ENCODE assay signal across 1 cellular context in the genomic region with DNA sequence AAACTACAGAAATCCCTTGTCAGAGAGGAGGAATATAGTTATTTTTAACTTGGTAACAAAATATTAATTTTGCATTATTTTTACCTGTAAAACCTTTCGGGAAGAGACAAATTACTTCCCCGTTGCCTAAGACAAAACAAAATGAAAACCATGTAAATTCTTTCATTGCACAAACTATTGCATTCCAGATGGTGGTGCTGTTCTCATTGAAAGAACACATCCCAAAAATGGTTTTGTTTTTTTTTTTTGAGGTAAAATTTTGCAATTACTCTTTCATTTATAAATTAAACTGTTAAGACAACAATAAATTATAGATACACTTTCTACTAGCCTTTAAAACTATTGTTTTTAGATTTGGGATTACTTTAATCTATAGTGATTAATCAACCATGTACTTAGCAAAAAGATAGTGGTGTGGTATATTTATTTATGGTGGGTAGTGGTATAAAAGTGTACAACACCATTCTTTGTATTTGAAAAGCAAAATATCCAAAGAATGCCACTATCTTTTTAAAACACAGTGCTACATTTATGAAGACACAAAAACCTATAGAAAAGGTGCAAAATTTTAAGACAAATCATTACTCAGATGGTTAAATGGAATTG.
TF ChIP-seq lines count a peak whose summit lies in the region.

No MANE protein-coding gene starts in this region.

TF ChIP-seq in K562, 482 proteins besides CTCF, POLR2A, EP300 and RAD21 (continued from another document):
- TF ChIP-seq, protein P1, sequence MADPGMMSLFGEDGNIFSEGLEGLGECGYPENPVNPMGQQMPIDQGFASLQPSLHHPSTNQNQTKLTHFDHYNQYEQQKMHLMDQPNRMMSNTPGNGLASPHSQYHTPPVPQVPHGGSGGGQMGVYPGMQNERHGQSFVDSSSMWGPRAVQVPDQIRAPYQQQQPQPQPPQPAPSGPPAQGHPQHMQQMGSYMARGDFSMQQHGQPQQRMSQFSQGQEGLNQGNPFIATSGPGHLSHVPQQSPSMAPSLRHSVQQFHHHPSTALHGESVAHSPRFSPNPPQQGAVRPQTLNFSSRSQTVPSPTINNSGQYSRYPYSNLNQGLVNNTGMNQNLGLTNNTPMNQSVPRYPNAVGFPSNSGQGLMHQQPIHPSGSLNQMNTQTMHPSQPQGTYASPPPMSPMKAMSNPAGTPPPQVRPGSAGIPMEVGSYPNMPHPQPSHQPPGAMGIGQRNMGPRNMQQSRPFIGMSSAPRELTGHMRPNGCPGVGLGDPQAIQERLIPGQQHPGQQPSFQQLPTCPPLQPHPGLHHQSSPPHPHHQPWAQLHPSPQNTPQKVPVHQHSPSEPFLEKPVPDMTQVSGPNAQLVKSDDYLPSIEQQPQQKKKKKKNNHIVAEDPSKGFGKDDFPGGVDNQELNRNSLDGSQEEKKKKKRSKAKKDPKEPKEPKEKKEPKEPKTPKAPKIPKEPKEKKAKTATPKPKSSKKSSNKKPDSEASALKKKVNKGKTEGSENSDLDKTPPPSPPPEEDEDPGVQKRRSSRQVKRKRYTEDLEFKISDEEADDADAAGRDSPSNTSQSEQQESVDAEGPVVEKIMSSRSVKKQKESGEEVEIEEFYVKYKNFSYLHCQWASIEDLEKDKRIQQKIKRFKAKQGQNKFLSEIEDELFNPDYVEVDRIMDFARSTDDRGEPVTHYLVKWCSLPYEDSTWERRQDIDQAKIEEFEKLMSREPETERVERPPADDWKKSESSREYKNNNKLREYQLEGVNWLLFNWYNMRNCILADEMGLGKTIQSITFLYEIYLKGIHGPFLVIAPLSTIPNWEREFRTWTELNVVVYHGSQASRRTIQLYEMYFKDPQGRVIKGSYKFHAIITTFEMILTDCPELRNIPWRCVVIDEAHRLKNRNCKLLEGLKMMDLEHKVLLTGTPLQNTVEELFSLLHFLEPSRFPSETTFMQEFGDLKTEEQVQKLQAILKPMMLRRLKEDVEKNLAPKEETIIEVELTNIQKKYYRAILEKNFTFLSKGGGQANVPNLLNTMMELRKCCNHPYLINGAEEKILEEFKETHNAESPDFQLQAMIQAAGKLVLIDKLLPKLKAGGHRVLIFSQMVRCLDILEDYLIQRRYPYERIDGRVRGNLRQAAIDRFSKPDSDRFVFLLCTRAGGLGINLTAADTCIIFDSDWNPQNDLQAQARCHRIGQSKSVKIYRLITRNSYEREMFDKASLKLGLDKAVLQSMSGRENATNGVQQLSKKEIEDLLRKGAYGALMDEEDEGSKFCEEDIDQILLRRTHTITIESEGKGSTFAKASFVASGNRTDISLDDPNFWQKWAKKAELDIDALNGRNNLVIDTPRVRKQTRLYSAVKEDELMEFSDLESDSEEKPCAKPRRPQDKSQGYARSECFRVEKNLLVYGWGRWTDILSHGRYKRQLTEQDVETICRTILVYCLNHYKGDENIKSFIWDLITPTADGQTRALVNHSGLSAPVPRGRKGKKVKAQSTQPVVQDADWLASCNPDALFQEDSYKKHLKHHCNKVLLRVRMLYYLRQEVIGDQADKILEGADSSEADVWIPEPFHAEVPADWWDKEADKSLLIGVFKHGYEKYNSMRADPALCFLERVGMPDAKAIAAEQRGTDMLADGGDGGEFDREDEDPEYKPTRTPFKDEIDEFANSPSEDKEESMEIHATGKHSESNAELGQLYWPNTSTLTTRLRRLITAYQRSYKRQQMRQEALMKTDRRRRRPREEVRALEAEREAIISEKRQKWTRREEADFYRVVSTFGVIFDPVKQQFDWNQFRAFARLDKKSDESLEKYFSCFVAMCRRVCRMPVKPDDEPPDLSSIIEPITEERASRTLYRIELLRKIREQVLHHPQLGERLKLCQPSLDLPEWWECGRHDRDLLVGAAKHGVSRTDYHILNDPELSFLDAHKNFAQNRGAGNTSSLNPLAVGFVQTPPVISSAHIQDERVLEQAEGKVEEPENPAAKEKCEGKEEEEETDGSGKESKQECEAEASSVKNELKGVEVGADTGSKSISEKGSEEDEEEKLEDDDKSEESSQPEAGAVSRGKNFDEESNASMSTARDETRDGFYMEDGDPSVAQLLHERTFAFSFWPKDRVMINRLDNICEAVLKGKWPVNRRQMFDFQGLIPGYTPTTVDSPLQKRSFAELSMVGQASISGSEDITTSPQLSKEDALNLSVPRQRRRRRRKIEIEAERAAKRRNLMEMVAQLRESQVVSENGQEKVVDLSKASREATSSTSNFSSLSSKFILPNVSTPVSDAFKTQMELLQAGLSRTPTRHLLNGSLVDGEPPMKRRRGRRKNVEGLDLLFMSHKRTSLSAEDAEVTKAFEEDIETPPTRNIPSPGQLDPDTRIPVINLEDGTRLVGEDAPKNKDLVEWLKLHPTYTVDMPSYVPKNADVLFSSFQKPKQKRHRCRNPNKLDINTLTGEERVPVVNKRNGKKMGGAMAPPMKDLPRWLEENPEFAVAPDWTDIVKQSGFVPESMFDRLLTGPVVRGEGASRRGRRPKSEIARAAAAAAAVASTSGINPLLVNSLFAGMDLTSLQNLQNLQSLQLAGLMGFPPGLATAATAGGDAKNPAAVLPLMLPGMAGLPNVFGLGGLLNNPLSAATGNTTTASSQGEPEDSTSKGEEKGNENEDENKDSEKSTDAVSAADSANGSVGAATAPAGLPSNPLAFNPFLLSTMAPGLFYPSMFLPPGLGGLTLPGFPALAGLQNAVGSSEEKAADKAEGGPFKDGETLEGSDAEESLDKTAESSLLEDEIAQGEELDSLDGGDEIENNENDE (IDR thresholded peaks at IDR 0.05; ENCODE audit: low read depth, low read length): no peak
- TF ChIP-seq KAT7 (CRISPR knock-in tag; IDR thresholded peaks at IDR 0.05; ENCODE audit: borderline replicate concordance) (no peak), TCF7 (IDR thresholded peaks at IDR 0.05; ENCODE audit: borderline replicate concordance) (no peak), FOXJ3 (CRISPR knock-in tag; IDR thresholded peaks at IDR 0.05) (no peak), ZNF384 (IDR thresholded peaks at IDR 0.05; ENCODE audit: low read depth, low read length) (peak; percentile 77), SMAD2 (IDR thresholded peaks at IDR 0.05; ENCODE audit: low read depth, low read length) (no peak), TEAD2 (tag; IDR thresholded peaks at IDR 0.05) (0 out of 2 replicates have a peak, but pooled peaks have one; percentile 22), FOXJ2 (tag; IDR thresholded peaks at IDR 0.05) (no peak), ZNF695 (CRISPR knock-in tag; IDR thresholded peaks at IDR 0.05) (no peak), SMC3 (conservative IDR thresholded peaks at IDR 0.05; ENCODE audit: insufficient read depth, low read depth, low read length) (0 out of 2 replicates have a peak, but pooled peaks have one; percentile 11), ZNF354B (CRISPR knock-in tag; IDR thresholded peaks at IDR 0.05) (no peak), TOE1 (IDR thresholded peaks at IDR 0.05; ENCODE audit: borderline replicate concordance) (no peak), TOE1 (CRISPR knock-in tag; IDR thresholded peaks at IDR 0.05; ENCODE audit: borderline replicate concordance, low read depth) (no peak), NR1H2 (CRISPR knock-in tag; IDR thresholded peaks at IDR 0.05) (no peak)
